ENCODE assay signal across 31 cellular contexts in the genomic region with DNA sequence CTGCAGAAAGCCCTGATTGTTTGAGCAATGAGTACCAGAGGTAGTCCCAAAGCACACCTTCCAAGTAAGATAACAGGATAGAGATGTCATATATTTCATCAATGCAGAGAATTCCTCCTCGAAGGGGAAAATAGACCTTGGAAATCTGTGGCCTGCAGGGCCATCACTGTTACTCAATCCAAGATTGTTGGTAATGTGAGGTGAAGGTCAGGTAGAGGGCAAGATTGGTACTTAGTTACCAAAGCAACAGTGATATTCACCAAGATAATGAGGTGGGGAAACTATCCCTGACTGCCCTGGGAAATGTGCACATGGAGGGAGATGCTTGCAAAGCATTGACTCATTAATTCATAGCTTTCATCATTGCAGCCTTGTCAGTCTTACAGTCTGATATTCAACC.
"Had no signal": no experiment of that assay in that cellular context is flagged by ENCODE, and none has a peak within 500 bp of the region (broad histone marks: within the 10 kb centered on the region; RNA-seq: fewer than 3 reads in every experiment).

No MANE protein-coding gene starts in this region.

- H3K36me3 Mint-ChIP-seq: activated naive CD8-positive, alpha-beta T cell had no signal

- H3K27me3 Mint-ChIP-seq: activated B cell treated with CpG ODN at 0.5 μM for 24 hours; activated CD8-positive, alpha-beta T cell treated with anti-CD3 and anti-CD28 coated beads for 36 hours; activated naive CD8-positive, alpha-beta T cell; activated T-helper 17 cell treated with anti-CD3 and anti-CD28 coated beads, Interleukin-2, amount 50 U/mL, for 72 hours; effector memory CD8-positive, alpha-beta T cell; T-helper 17 cell had no signal

- H3K4me1 Mint-ChIP-seq: activated B cell treated with CpG ODN at 0.5 μM for 24 hours; activated T-helper 17 cell treated with anti-CD3 and anti-CD28 coated beads, Interleukin-2, amount 50 U/mL, for 72 hours; T-helper 17 cell had no signal

- H3K9me3 Mint-ChIP-seq: activated B cell treated with CpG ODN at 0.5 μM for 24 hours; activated T-cell treated with anti-CD3 and anti-CD28 coated beads, Interleukin-2, amount 50 U/mL, for 4 hours; T-helper 2 cell treated with Interferon-gamma antibody and Interleukin-4, amounts not matched to agents 5 μg/mL and 100 μg/mL, for 36 hours had no signal

- H3K4me3 ChIP-seq: body of pancreas, esophagus muscularis mucosa, gastroesophageal sphincter had no signal

- H3K27ac ChIP-seq: body of pancreas, esophagus muscularis mucosa, gastroesophageal sphincter, WERI-Rb-1 had no signal

- H3K4me3 Mint-ChIP-seq: activated B cell treated with CpG ODN at 0.5 μM for 24 hours; activated CD8-positive, alpha-beta T cell treated with anti-CD3 and anti-CD28 coated beads for 36 hours; activated naive CD8-positive, alpha-beta T cell; activated T-cell treated with anti-CD3 and anti-CD28 coated beads, Interleukin-2, amount 50 U/mL, for 4 hours; activated T-helper 17 cell treated with anti-CD3 and anti-CD28 coated beads, Interleukin-2, amount 50 U/mL, for 72 hours; effector memory CD8-positive, alpha-beta T cell; T-helper 17 cell; T-helper 2 cell treated with Interferon-gamma antibody and Interleukin-4, amounts not matched to agents 5 μg/mL and 100 μg/mL, for 36 hours had no signal

- DNase-seq: activated B cell treated with CpG ODN at 0.5 μM for 24 hours; activated CD4-positive, alpha-beta T cell treated with anti-CD3 and anti-CD28 coated beads for 48 hours; activated CD4-positive, alpha-beta T cell treated with anti-CD3 and anti-CD28 coated beads, Interleukin-2, amount 50 U/mL, for 1 hour; activated CD4-positive, alpha-beta T cell treated with anti-CD3 and anti-CD28 coated beads, Interleukin-2, amount 50 U/mL, for 48 hours; activated CD8-positive, alpha-beta memory T cell treated with anti-CD3 and anti-CD28 coated beads for 24 hours; activated CD8-positive, alpha-beta T cell treated with anti-CD3 and anti-CD28 coated beads for 36 hours; activated effector memory CD4-positive, alpha-beta T cell treated with Interleukin-2 at 50 U/mL for 16 hours; activated gamma-delta T cell treated with Interleukin-2 at 50 U/mL for 16 hours; activated naive CD4-positive, alpha-beta T cell treated with anti-CD3 and anti-CD28 coated beads, Interleukin-2, amount 50 U/mL, for 16 hours; activated naive CD4-positive, alpha-beta T cell treated with Interleukin-2 at 50 U/mL for 16 hours; activated T-cell treated with anti-CD3 and anti-CD28 coated beads, Interleukin-2, amount 50 U/mL, for 4 hours; amygdala; aorta; body of pancreas; caudate nucleus; cortex of kidney; dermis blood vessel endothelial cell; effector CD4-positive, alpha-beta T cell; effector memory CD8-positive, alpha-beta T cell; erythroblast; foreskin melanocyte; T-helper 1 cell; T-helper 17 cell; T1000; WERI-Rb-1 had no signal

- FAIRE-seq: colon had no signal

- H3K9me3 ChIP-seq: body of pancreas, esophagus muscularis mucosa, gastroesophageal sphincter had no signal

- H3K4me1 ChIP-seq: body of pancreas, esophagus muscularis mucosa, gastroesophageal sphincter had no signal

- H3K36me3 ChIP-seq: esophagus muscularis mucosa, gastroesophageal sphincter, WERI-Rb-1 had no signal

- H3K27ac Mint-ChIP-seq: activated B cell treated with CpG ODN at 0.5 μM for 24 hours; activated CD8-positive, alpha-beta T cell treated with anti-CD3 and anti-CD28 coated beads for 36 hours; activated naive CD8-positive, alpha-beta T cell; activated T-helper 17 cell treated with anti-CD3 and anti-CD28 coated beads, Interleukin-2, amount 50 U/mL, for 72 hours; effector memory CD8-positive, alpha-beta T cell; T-helper 17 cell; T-helper 2 cell treated with Interferon-gamma antibody and Interleukin-4, amounts not matched to agents 5 μg/mL and 100 μg/mL, for 36 hours had no signal

- H3K27me3 ChIP-seq: body of pancreas, esophagus muscularis mucosa, gastroesophageal sphincter had no signal
